In the genomic region with DNA sequence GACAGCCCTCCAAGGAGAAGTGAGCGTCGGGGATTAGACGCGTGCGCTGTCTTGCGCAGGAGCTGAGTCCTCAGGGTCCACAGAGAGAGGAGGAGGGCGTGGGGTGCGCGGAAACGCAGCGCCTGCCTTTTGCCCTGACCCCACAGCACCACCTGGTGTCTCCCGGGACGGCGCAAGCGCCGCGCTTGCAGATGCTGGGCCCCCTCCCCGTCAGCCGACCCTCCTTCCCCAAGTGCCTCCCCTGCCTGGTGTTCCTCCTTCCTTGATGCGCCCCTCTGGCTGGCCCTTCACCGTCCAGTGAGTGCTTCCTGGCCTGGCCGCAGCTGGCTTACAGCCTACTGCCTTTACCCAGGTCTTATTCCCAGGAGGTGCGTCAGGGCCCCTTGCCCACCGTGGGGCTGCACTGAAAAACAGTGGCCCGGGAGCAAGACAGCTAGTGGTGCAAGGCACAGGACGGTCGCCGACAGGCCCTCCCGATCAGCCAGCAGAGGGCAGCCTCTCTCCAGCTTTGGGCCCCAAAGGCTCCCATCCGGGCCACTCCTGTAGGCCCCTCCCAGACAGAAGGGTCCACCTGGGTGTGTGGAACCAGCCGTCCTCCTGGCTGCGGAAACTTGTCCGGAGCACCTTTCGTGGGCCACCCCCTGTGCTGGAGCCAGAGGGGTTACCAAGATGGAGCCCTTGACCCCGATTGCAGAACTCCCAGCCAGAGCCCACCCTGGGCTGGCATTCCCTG, we compare ENCODE assay signal across 1 cellular context.
TF ChIP-seq lines count a peak whose summit lies in the region.

No MANE protein-coding gene starts in this region.

TF ChIP-seq in H1, 55 proteins besides CTCF, POLR2A, EP300 and RAD21:
- no peak for TF ChIP-seq GTF2F1 (IDR thresholded peaks at IDR 0.05; ENCODE audit: borderline replicate concordance, low read depth, low read length)
- TF ChIP-seq CREB1 (IDR thresholded peaks at IDR 0.05): peak; percentile 26; the same call in 1 of the 2 replicates
- TF ChIP-seq MAFK (IDR thresholded peaks at IDR 0.05; ENCODE audit: low read depth, low read length): no peak
- TF ChIP-seq SP2 (IDR thresholded peaks at IDR 0.05; ENCODE audit: low read length): no peak
- TF ChIP-seq ZNF274 (IDR thresholded peaks at IDR 0.05; ENCODE audit: borderline replicate concordance, extremely low read depth, low read length): no peak
- TF ChIP-seq YY1 (IDR thresholded peaks at IDR 0.05; ENCODE audit: low read depth, low read length): peak; percentile 35; the same call in 1 of the 2 replicates
- no peak for TF ChIP-seq SP1 (IDR thresholded peaks at IDR 0.05; ENCODE audit: low read depth, low read length)
- TF ChIP-seq JUN (IDR thresholded peaks at IDR 0.05; ENCODE audit: low read depth, low read length): no peak
- TF ChIP-seq SIRT6 (IDR thresholded peaks at IDR 0.05; ENCODE audit: low read length): no peak
- no peak for TF ChIP-seq SAP30 (IDR thresholded peaks at IDR 0.05; ENCODE audit: insufficient read depth, insufficient replicate concordance, low read length)
- no peak; a peak in 1 of 4 replicates for TF ChIP-seq HDAC2 (IDR thresholded peaks at IDR 0.05; ENCODE audit: borderline replicate concordance in 1 of 2, low read depth in 2 of 2, low read length in 2 of 2)
- TF ChIP-seq RNF2 (IDR thresholded peaks at IDR 0.05; ENCODE audit: borderline replicate concordance, low read depth, low read length, missing control alignments, poor library complexity, severe bottlenecking): no peak
- TF ChIP-seq PHF8 (conservative IDR thresholded peaks at IDR 0.05; ENCODE audit: low read depth, low read length): no peak
- peak; percentile 57; the same call in 1 of the 2 replicates for TF ChIP-seq SUZ12 (IDR thresholded peaks at IDR 0.05; ENCODE audit: low read length)
- no peak for TF ChIP-seq ATF3 (IDR thresholded peaks at IDR 0.05; ENCODE audit: insufficient read depth, low read depth, low read length)
- TF ChIP-seq ASH2L (IDR thresholded peaks at IDR 0.05; ENCODE audit: low read length): no peak
- no peak for TF ChIP-seq HDAC6 (IDR thresholded peaks at IDR 0.05; ENCODE audit: low read depth, low read length)
- TF ChIP-seq CEBPB (IDR thresholded peaks at IDR 0.05; ENCODE audit: low read depth, low read length): no peak
- TF ChIP-seq EGR1 (IDR thresholded peaks at IDR 0.05; ENCODE audit: borderline replicate concordance, low read depth, low read length): no peak
- TF ChIP-seq BCL11A (IDR thresholded peaks at IDR 0.05; ENCODE audit: low read depth in 2 of 2, low read length in 2 of 2): no peak
- no peak for TF ChIP-seq RFX5 (IDR thresholded peaks at IDR 0.05; ENCODE audit: borderline replicate concordance, low read depth, low read length)
- no peak for TF ChIP-seq POU5F1 (IDR thresholded peaks at IDR 0.05; ENCODE audit: low read depth, low read length)
- TF ChIP-seq NANOG (IDR thresholded peaks at IDR 0.05; ENCODE audit: insufficient read depth, low read depth, low read length, poor library complexity, severe bottlenecking): no peak
- TF ChIP-seq, protein P1, sequence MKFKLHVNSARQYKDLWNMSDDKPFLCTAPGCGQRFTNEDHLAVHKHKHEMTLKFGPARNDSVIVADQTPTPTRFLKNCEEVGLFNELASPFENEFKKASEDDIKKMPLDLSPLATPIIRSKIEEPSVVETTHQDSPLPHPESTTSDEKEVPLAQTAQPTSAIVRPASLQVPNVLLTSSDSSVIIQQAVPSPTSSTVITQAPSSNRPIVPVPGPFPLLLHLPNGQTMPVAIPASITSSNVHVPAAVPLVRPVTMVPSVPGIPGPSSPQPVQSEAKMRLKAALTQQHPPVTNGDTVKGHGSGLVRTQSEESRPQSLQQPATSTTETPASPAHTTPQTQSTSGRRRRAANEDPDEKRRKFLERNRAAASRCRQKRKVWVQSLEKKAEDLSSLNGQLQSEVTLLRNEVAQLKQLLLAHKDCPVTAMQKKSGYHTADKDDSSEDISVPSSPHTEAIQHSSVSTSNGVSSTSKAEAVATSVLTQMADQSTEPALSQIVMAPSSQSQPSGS (IDR thresholded peaks at IDR 0.05; ENCODE audit: low read length): no peak
- no peak for TF ChIP-seq RXRA (IDR thresholded peaks at IDR 0.05; ENCODE audit: insufficient read depth, low read depth, low read length)
- 0 out of 2 replicates have a peak, but pooled peaks have one; percentile 42 for TF ChIP-seq KDM5A (IDR thresholded peaks at IDR 0.05; ENCODE audit: low read length)
- TF ChIP-seq TEAD4 (IDR thresholded peaks at IDR 0.05; ENCODE audit: low read depth, low read length): no peak
- no peak for TF ChIP-seq NRF1 (IDR thresholded peaks at IDR 0.05; ENCODE audit: low read depth, low read length)
- no peak for TF ChIP-seq CTBP2 (IDR thresholded peaks at IDR 0.05; ENCODE audit: borderline replicate concordance, insufficient read depth, insufficient read length, low read length)
- TF ChIP-seq SIN3A (conservative IDR thresholded peaks at IDR 0.05 in 1 of 2, IDR thresholded peaks at IDR 0.05 in 1 of 2; ENCODE audit: low read depth in 1 of 2, low read length in 2 of 2): 0 out of 4 replicates have a peak, but pooled peaks of 1 of the 2 experiments have one; percentile 26
- TF ChIP-seq CHD1 (IDR thresholded peaks at IDR 0.05; ENCODE audit: low read depth, low read length): no peak
- no peak for TF ChIP-seq GABPA (IDR thresholded peaks at IDR 0.05; ENCODE audit: borderline replicate concordance, insufficient read depth, low read length)
- TF ChIP-seq USF2 (IDR thresholded peaks at IDR 0.05; ENCODE audit: low read length): no peak
- no peak for TF ChIP-seq SRF (IDR thresholded peaks at IDR 0.05; ENCODE audit: low read depth, low read length)
- TF ChIP-seq BRCA1 (IDR thresholded peaks at IDR 0.05; ENCODE audit: low read depth, low read length): no peak
- no peak for TF ChIP-seq CBX5 (IDR thresholded peaks at IDR 0.05; ENCODE audit: low read depth, low read length)
- peak; percentile 30 for TF ChIP-seq KDM4A (IDR thresholded peaks at IDR 0.05; ENCODE audit: low read depth, low read length, severe bottlenecking)
- no peak for TF ChIP-seq TBP (IDR thresholded peaks at IDR 0.05; ENCODE audit: low read depth, low read length)
- TF ChIP-seq, protein P2, sequence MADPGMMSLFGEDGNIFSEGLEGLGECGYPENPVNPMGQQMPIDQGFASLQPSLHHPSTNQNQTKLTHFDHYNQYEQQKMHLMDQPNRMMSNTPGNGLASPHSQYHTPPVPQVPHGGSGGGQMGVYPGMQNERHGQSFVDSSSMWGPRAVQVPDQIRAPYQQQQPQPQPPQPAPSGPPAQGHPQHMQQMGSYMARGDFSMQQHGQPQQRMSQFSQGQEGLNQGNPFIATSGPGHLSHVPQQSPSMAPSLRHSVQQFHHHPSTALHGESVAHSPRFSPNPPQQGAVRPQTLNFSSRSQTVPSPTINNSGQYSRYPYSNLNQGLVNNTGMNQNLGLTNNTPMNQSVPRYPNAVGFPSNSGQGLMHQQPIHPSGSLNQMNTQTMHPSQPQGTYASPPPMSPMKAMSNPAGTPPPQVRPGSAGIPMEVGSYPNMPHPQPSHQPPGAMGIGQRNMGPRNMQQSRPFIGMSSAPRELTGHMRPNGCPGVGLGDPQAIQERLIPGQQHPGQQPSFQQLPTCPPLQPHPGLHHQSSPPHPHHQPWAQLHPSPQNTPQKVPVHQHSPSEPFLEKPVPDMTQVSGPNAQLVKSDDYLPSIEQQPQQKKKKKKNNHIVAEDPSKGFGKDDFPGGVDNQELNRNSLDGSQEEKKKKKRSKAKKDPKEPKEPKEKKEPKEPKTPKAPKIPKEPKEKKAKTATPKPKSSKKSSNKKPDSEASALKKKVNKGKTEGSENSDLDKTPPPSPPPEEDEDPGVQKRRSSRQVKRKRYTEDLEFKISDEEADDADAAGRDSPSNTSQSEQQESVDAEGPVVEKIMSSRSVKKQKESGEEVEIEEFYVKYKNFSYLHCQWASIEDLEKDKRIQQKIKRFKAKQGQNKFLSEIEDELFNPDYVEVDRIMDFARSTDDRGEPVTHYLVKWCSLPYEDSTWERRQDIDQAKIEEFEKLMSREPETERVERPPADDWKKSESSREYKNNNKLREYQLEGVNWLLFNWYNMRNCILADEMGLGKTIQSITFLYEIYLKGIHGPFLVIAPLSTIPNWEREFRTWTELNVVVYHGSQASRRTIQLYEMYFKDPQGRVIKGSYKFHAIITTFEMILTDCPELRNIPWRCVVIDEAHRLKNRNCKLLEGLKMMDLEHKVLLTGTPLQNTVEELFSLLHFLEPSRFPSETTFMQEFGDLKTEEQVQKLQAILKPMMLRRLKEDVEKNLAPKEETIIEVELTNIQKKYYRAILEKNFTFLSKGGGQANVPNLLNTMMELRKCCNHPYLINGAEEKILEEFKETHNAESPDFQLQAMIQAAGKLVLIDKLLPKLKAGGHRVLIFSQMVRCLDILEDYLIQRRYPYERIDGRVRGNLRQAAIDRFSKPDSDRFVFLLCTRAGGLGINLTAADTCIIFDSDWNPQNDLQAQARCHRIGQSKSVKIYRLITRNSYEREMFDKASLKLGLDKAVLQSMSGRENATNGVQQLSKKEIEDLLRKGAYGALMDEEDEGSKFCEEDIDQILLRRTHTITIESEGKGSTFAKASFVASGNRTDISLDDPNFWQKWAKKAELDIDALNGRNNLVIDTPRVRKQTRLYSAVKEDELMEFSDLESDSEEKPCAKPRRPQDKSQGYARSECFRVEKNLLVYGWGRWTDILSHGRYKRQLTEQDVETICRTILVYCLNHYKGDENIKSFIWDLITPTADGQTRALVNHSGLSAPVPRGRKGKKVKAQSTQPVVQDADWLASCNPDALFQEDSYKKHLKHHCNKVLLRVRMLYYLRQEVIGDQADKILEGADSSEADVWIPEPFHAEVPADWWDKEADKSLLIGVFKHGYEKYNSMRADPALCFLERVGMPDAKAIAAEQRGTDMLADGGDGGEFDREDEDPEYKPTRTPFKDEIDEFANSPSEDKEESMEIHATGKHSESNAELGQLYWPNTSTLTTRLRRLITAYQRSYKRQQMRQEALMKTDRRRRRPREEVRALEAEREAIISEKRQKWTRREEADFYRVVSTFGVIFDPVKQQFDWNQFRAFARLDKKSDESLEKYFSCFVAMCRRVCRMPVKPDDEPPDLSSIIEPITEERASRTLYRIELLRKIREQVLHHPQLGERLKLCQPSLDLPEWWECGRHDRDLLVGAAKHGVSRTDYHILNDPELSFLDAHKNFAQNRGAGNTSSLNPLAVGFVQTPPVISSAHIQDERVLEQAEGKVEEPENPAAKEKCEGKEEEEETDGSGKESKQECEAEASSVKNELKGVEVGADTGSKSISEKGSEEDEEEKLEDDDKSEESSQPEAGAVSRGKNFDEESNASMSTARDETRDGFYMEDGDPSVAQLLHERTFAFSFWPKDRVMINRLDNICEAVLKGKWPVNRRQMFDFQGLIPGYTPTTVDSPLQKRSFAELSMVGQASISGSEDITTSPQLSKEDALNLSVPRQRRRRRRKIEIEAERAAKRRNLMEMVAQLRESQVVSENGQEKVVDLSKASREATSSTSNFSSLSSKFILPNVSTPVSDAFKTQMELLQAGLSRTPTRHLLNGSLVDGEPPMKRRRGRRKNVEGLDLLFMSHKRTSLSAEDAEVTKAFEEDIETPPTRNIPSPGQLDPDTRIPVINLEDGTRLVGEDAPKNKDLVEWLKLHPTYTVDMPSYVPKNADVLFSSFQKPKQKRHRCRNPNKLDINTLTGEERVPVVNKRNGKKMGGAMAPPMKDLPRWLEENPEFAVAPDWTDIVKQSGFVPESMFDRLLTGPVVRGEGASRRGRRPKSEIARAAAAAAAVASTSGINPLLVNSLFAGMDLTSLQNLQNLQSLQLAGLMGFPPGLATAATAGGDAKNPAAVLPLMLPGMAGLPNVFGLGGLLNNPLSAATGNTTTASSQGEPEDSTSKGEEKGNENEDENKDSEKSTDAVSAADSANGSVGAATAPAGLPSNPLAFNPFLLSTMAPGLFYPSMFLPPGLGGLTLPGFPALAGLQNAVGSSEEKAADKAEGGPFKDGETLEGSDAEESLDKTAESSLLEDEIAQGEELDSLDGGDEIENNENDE (IDR thresholded peaks at IDR 0.05; ENCODE audit: insufficient replicate concordance, low read length): no peak
- TF ChIP-seq KDM1A (IDR thresholded peaks at IDR 0.05; ENCODE audit: borderline replicate concordance, low read length): no peak; the same call in 1 of the 2 replicates
- TF ChIP-seq RBBP5 (IDR thresholded peaks at IDR 0.05; ENCODE audit: borderline replicate concordance, low read depth, low read length): no peak
- 0 out of 2 replicates have a peak, but pooled peaks have one; percentile 64 for TF ChIP-seq TCF12 (IDR thresholded peaks at IDR 0.05; ENCODE audit: low read depth, low read length)
- no peak for TF ChIP-seq FOSL1 (IDR thresholded peaks at IDR 0.05; ENCODE audit: insufficient read depth, low read depth, low read length)
- TF ChIP-seq, protein P3, sequence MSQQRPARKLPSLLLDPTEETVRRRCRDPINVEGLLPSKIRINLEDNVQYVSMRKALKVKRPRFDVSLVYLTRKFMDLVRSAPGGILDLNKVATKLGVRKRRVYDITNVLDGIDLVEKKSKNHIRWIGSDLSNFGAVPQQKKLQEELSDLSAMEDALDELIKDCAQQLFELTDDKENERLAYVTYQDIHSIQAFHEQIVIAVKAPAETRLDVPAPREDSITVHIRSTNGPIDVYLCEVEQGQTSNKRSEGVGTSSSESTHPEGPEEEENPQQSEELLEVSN (IDR thresholded peaks at IDR 0.05): 0 out of 2 replicates have a peak, but pooled peaks have one; percentile 9
- TF ChIP-seq POLR2AphosphoS5 (IDR thresholded peaks at IDR 0.05; ENCODE audit: low read depth, low read length): no peak
- peak; percentile 36 for TF ChIP-seq EZH2 (IDR thresholded peaks at IDR 0.05; ENCODE audit: low read depth, low read length, severe bottlenecking)
- TF ChIP-seq TAF7 (optimal IDR thresholded peaks at IDR 0.05; ENCODE audit: borderline replicate concordance, low read depth, low read length): peak; percentile 40
- no peak for TF ChIP-seq JUND (IDR thresholded peaks at IDR 0.05; ENCODE audit: low read length)
- TF ChIP-seq BACH1 (IDR thresholded peaks at IDR 0.05; ENCODE audit: low read length): 0 out of 2 replicates have a peak, but pooled peaks have one; percentile 46
- no peak for TF ChIP-seq CBX8 (IDR thresholded peaks at IDR 0.05; ENCODE audit: borderline replicate concordance, low read depth, low read length)
- no peak for TF ChIP-seq TAF1 (IDR thresholded peaks at IDR 0.05; ENCODE audit: low read depth, low read length)
- no peak for TF ChIP-seq SIX5 (IDR thresholded peaks at IDR 0.05; ENCODE audit: low read depth, low read length)
- no peak for TF ChIP-seq CHD2 (IDR thresholded peaks at IDR 0.05; ENCODE audit: low read length)
- TF ChIP-seq SP4 (IDR thresholded peaks at IDR 0.05; ENCODE audit: low read length): no peak
- TF ChIP-seq MAX (IDR thresholded peaks at IDR 0.05): no peak; the same call in 1 of the 2 replicates
